In genomic region chr20:31587545-31588389, GRCh38 we compare ENCODE assay signal across 1 cellular context.
A peak's percentile ranks its signal among the peaks of the same experiment; 100 is the strongest.
TF ChIP-seq lines count a peak whose summit lies in the region.

No MANE protein-coding gene starts in this region.

TF ChIP-seq in HepG2, 621 proteins besides CTCF, POLR2A, EP300 and RAD21 (continued from another document):
- TF ChIP-seq ZNF280D (CRISPR knock-in tag; IDR thresholded peaks at IDR 0.05), result no peak
- peak; percentile 6; the same call in 1 of the 2 replicates for TF ChIP-seq PRDM15 (CRISPR knock-in tag; IDR thresholded peaks at IDR 0.05)
- TF ChIP-seq HBP1 (CRISPR knock-in tag; IDR thresholded peaks at IDR 0.05; ENCODE audit: low read depth), result peak; percentile 5; the same call in 1 of the 2 replicates
- no peak for TF ChIP-seq GZF1 (CRISPR knock-in tag; IDR thresholded peaks at IDR 0.05)
- TF ChIP-seq RXRB (CRISPR knock-in tag; IDR thresholded peaks at IDR 0.05; ENCODE audit: borderline replicate concordance), result peak; percentile 41; the same call in 1 of the 2 replicates
- peak; percentile 69 for TF ChIP-seq GABPB1 (CRISPR knock-in tag; IDR thresholded peaks at IDR 0.05)
- no peak for TF ChIP-seq STAT5B (CRISPR knock-in tag; IDR thresholded peaks at IDR 0.05)
- TF ChIP-seq MBD4 (IDR thresholded peaks at IDR 0.05; ENCODE audit: borderline replicate concordance, low read length), result no peak
- no peak for TF ChIP-seq THAP7 (CRISPR knock-in tag; IDR thresholded peaks at IDR 0.05)
- no peak for TF ChIP-seq FOXO1 (CRISPR knock-in tag; IDR thresholded peaks at IDR 0.05)
TF ChIP-seq in HepG2: peak in this region for 179.
